ENCODE assay signal across 8 cellular contexts in genomic region chr7:80781561-80781979, GRCh38.
DNase-seq lines count a peak whose midpoint lies in the region; ATAC-seq and TF ChIP-seq lines count a peak whose summit lies in the region.

No MANE protein-coding gene starts in this region.

- no peak for TF ChIP-seq POLR2A in heart left ventricle (IDR thresholded peaks at IDR 0.05)

- no peak overlapping the region for H3K27ac Mint-ChIP-seq in stimulated activated naive B cell treated with anti-CD40 and anti-IgM and Interleukin-4, amounts not matched to agents 10 μg/mL and 1 μg/mL and 100 μg/mL, for 72 hours

- peaks cover 0 to 42% (median 11%) of the 10 kb centered on the region in 12 donors for H3K4me1 ChIP-seq in heart left ventricle

- no peak overlapping the region for H3K4me3 Mint-ChIP-seq in stimulated activated naive B cell treated with anti-CD40 and anti-IgM and Interleukin-4, amounts not matched to agents 10 μg/mL and 1 μg/mL and 100 μg/mL, for 72 hours

- ATAC-seq in SK-N-SH treated with all-trans-retinoic acid at 6 μM for 48 hours (peak; percentile 65), heart left ventricle (peak; percentile 84 to 90 (median 86)), sciatic nerve (peak; percentile 79), HG03045 (IDR thresholded peaks at IDR 0.05; ENCODE audit: unreplicated experiment) (no peak), GM19035 (IDR thresholded peaks at IDR 0.05; ENCODE audit: unreplicated experiment) (no peak)
- ATAC-seq in stimulated activated naive B cell treated with anti-CD40 and anti-IgM and Interleukin-4, amounts not matched to agents 10 μg/mL and 1 μg/mL and 100 μg/mL, for 72 hours (replicated peaks) = no peak

- DNase-seq in ELF-1 (ENCODE audit: low read depth, low spot score) (peak; percentile 86), heart left ventricle (peak in 4 of 5 donors; percentile 44 to 69 (median 52)), sciatic nerve (ENCODE audit: low spot score) (no peak), SKM-1 (lab: John Stamatoyannopoulos, UW; ENCODE audit: unreplicated experiment) (no peak)
- no peak for DNase-seq in stimulated activated naive B cell treated with anti-CD40 and anti-IgM and Interleukin-4, amounts not matched to agents 10 μg/mL and 1 μg/mL and 100 μg/mL, for 72 hours

- H3K9me3 ChIP-seq in heart left ventricle = no peaks in the 10 kb centered on the region

- peak overlapping the region; percentile 7 to 86 (median 59) for H3K27ac ChIP-seq in heart left ventricle

- no peaks in the 10 kb centered on the region for H3K9me3 Mint-ChIP-seq in stimulated activated naive B cell treated with anti-CD40 and anti-IgM and Interleukin-4, amounts not matched to agents 10 μg/mL and 1 μg/mL and 100 μg/mL, for 72 hours

- no peak for TF ChIP-seq CTCF in heart left ventricle (IDR thresholded peaks at IDR 0.05)

- H3K4me3 ChIP-seq in heart left ventricle = no peak overlapping the region

- no peaks in the 10 kb centered on the region for H3K27me3 Mint-ChIP-seq in stimulated activated naive B cell treated with anti-CD40 and anti-IgM and Interleukin-4, amounts not matched to agents 10 μg/mL and 1 μg/mL and 100 μg/mL, for 72 hours

- intact Hi-C loops in heart left ventricle (cut with DNase I) = loop anchor here in 2 of 10 donors (10.0 kb wide), 1 partner anchor 133 kb away; the partner anchor contains the start of gene SEMA3C (in 2 of the 2)
- intact Hi-C loops in sciatic nerve (cut with DNase I) = no loop called here

- H3K36me3 ChIP-seq in heart left ventricle = no peaks in the 10 kb centered on the region

- H3K36me3 Mint-ChIP-seq in stimulated activated naive B cell treated with anti-CD40 and anti-IgM and Interleukin-4, amounts not matched to agents 10 μg/mL and 1 μg/mL and 100 μg/mL, for 72 hours = no peaks in the 10 kb centered on the region

- no peaks in the 10 kb centered on the region for H3K27me3 ChIP-seq in heart left ventricle

- no peaks in the 10 kb centered on the region for H3K4me1 Mint-ChIP-seq in stimulated activated naive B cell treated with anti-CD40 and anti-IgM and Interleukin-4, amounts not matched to agents 10 μg/mL and 1 μg/mL and 100 μg/mL, for 72 hours

TF ChIP-seq in SK-N-SH treated with all-trans-retinoic acid at 6 μM for 48 hours, 23 proteins besides CTCF, POLR2A, EP300 and RAD21:
- TF ChIP-seq ISL1 (CRISPR knock-in tag; IDR thresholded peaks at IDR 0.05) (0 out of 2 replicates have a peak, but pooled peaks have one; percentile 21), ZNF70 (CRISPR knock-in tag; IDR thresholded peaks at IDR 0.05) (peak; percentile 96), ESRRG (CRISPR knock-in tag; IDR thresholded peaks at IDR 0.05) (no peak)

Comparison
In these comparisons a context has a peak if more than half of its experiments do, and no peak if none do; other contexts are left out.
1. DNase-seq: peak in ELF-1 (single experiment) and heart left ventricle (4 of 5); none in sciatic nerve (single experiment), SKM-1 (single experiment) and stimulated activated naive B cell treated with anti-CD40 and anti-IgM and Interleukin-4, amounts not matched to agents 10 μg/mL and 1 μg/mL and 100 μg/mL, for 72 hours (single experiment).
2. ATAC-seq: peak in SK-N-SH treated with all-trans-retinoic acid at 6 μM for 48 hours (single experiment), heart left ventricle (4 of 4) and sciatic nerve (single experiment); none in HG03045 (single experiment), stimulated activated naive B cell treated with anti-CD40 and anti-IgM and Interleukin-4, amounts not matched to agents 10 μg/mL and 1 μg/mL and 100 μg/mL, for 72 hours (0 of 2) and GM19035 (single experiment).